1 cellular context compared by ENCODE assay signal in the genomic region with DNA sequence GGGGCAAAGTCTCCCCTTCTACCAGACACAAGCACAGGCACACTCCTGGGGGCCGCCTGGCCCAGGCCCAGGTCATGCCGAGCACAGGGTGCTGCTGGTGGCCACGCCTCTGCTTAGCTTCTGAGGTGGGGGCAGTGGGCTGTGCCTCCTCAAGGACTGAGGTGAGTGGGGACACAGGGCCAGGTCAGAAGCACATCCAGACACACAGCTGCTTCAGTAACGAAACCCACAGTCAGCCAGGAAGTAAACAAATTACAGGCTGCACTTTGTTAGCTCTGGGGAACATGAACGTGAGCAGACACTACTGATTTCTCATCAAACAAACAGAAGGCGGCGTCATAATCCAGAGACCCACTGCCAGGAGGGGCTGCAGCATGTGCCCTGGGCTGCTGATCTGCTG.
TF ChIP-seq lines count a peak whose summit lies in the region.

No MANE protein-coding gene starts in this region.

TF ChIP-seq in HepG2, 621 proteins besides CTCF, POLR2A, EP300 and RAD21 (continued from another document and continues in another):
- TF ChIP-seq ZHX2 (IDR thresholded peaks at IDR 0.05; ENCODE audit: low read depth) (no peak), ZHX2 (CRISPR knock-in tag; IDR thresholded peaks at IDR 0.05; ENCODE audit: borderline replicate concordance) (no peak), SMC3 (IDR thresholded peaks at IDR 0.05; ENCODE audit: low read length) (no peak), TP53 (CRISPR knock-in tag; conservative IDR thresholded peaks at IDR 0.05) (no peak), POLR2G (IDR thresholded peaks at IDR 0.05; ENCODE audit: low read depth, low read length) (no peak), CREM (IDR thresholded peaks at IDR 0.05) (no peak), CREM (CRISPR knock-in tag; IDR thresholded peaks at IDR 0.05) (no peak), GZF1 (CRISPR knock-in tag; IDR thresholded peaks at IDR 0.05) (no peak), ZNF496 (CRISPR knock-in tag; IDR thresholded peaks at IDR 0.05; ENCODE audit: insufficient replicate concordance) (no peak), ZBTB33 (CRISPR knock-in tag; IDR thresholded peaks at IDR 0.05) (no peak), JARID2 (CRISPR knock-in tag; IDR thresholded peaks at IDR 0.05; ENCODE audit: insufficient replicate concordance) (no peak), ASH2L (IDR thresholded peaks at IDR 0.05; ENCODE audit: insufficient read length, low read depth, low read length) (peak; percentile 33), ISL2 (CRISPR knock-in tag; IDR thresholded peaks at IDR 0.05) (no peak), ZNF550 (CRISPR knock-in tag; IDR thresholded peaks at IDR 0.05; ENCODE audit: borderline replicate concordance) (no peak), TAF1 (CRISPR knock-in tag; IDR thresholded peaks at IDR 0.05) (no peak), ZNF33B (CRISPR knock-in tag; IDR thresholded peaks at IDR 0.05) (no peak), ZNF7 (CRISPR knock-in tag; IDR thresholded peaks at IDR 0.05) (no peak), ZNF484 (CRISPR knock-in tag; IDR thresholded peaks at IDR 0.05; ENCODE audit: borderline replicate concordance, low read depth) (no peak), ZNF205 (CRISPR knock-in tag; IDR thresholded peaks at IDR 0.05) (no peak), TFDP1 (CRISPR knock-in tag; IDR thresholded peaks at IDR 0.05; ENCODE audit: borderline replicate concordance) (no peak), KAT2B (IDR thresholded peaks at IDR 0.05; ENCODE audit: borderline replicate concordance, low read depth, low read length) (no peak), FOSL2 (CRISPR knock-in tag; IDR thresholded peaks at IDR 0.05) (peak; percentile 50; the same call in 1 of the 2 replicates), ZSCAN12 (CRISPR knock-in tag; IDR thresholded peaks at IDR 0.05) (no peak), ZNF292 (CRISPR knock-in tag; IDR thresholded peaks at IDR 0.05; ENCODE audit: borderline replicate concordance, low read depth) (peak; percentile 72; the same call in 1 of the 2 replicates), ZKSCAN8 (CRISPR knock-in tag; IDR thresholded peaks at IDR 0.05; ENCODE audit: borderline replicate concordance) (no peak), ZBTB20 (CRISPR knock-in tag; IDR thresholded peaks at IDR 0.05; ENCODE audit: borderline replicate concordance, low read depth) (no peak), KDM4B (CRISPR knock-in tag; IDR thresholded peaks at IDR 0.05) (no peak), MIXL1 (CRISPR knock-in tag; IDR thresholded peaks at IDR 0.05) (0 out of 2 replicates have a peak, but pooled peaks have one; percentile 39), ZIK1 (CRISPR knock-in tag; IDR thresholded peaks at IDR 0.05; ENCODE audit: borderline replicate concordance, low read depth) (no peak), BHLHE40 (IDR thresholded peaks at IDR 0.05; ENCODE audit: low read length) (peak; percentile 86), ZBTB21 (CRISPR knock-in tag; IDR thresholded peaks at IDR 0.05) (no peak), ZNF225 (CRISPR knock-in tag; IDR thresholded peaks at IDR 0.05) (no peak), XBP1 (CRISPR knock-in tag; IDR thresholded peaks at IDR 0.05) (no peak), NCOA1 (CRISPR knock-in tag; IDR thresholded peaks at IDR 0.05) (0 out of 2 replicates have a peak, but pooled peaks have one; percentile 45), CENPBD1 (CRISPR knock-in tag; IDR thresholded peaks at IDR 0.05; ENCODE audit: borderline replicate concordance, low read depth) (no peak), FOXP1 (IDR thresholded peaks at IDR 0.05) (no peak), FOXP1 (CRISPR knock-in tag; IDR thresholded peaks at IDR 0.05) (peak; percentile 84), ZNF569 (CRISPR knock-in tag; IDR thresholded peaks at IDR 0.05; ENCODE audit: borderline replicate concordance) (no peak), RXRB (CRISPR knock-in tag; IDR thresholded peaks at IDR 0.05; ENCODE audit: borderline replicate concordance) (peak; percentile 71; the same call in 1 of the 2 replicates), CBFB (CRISPR knock-in tag; IDR thresholded peaks at IDR 0.05) (no peak), ZNF264 (CRISPR knock-in tag; IDR thresholded peaks at IDR 0.05) (no peak), ZNF558 (CRISPR knock-in tag; IDR thresholded peaks at IDR 0.05; ENCODE audit: borderline replicate concordance) (no peak), TGIF2 (CRISPR knock-in tag; IDR thresholded peaks at IDR 0.05) (0 out of 2 replicates have a peak, but pooled peaks have one; percentile 39), PHF21A (CRISPR knock-in tag; IDR thresholded peaks at IDR 0.05) (peak; percentile 44; the same call in 1 of the 2 replicates), ARNTL (CRISPR knock-in tag; IDR thresholded peaks at IDR 0.05) (0 out of 2 replicates have a peak, but pooled peaks have one; percentile 30), GTF2F1 (IDR thresholded peaks at IDR 0.05; ENCODE audit: low read length) (no peak), ZNF335 (CRISPR knock-in tag; IDR thresholded peaks at IDR 0.05) (no peak), HHEX (CRISPR knock-in tag; IDR thresholded peaks at IDR 0.05) (no peak)
- TF ChIP-seq, protein P1, sequence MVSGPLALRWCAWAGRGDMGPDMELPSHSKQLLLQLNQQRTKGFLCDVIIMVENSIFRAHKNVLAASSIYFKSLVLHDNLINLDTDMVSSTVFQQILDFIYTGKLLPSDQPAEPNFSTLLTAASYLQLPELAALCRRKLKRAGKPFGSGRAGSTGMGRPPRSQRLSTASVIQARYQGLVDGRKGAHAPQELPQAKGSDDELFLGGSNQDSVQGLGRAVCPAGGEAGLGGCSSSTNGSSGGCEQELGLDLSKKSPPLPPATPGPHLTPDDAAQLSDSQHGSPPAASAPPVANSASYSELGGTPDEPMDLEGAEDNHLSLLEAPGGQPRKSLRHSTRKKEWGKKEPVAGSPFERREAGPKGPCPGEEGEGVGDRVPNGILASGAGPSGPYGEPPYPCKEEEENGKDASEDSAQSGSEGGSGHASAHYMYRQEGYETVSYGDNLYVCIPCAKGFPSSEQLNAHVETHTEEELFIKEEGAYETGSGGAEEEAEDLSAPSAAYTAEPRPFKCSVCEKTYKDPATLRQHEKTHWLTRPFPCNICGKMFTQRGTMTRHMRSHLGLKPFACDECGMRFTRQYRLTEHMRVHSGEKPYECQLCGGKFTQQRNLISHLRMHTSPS (CRISPR knock-in tag; IDR thresholded peaks at IDR 0.05; ENCODE audit: low read depth), result no peak
- TF ChIP-seq, protein P2, sequence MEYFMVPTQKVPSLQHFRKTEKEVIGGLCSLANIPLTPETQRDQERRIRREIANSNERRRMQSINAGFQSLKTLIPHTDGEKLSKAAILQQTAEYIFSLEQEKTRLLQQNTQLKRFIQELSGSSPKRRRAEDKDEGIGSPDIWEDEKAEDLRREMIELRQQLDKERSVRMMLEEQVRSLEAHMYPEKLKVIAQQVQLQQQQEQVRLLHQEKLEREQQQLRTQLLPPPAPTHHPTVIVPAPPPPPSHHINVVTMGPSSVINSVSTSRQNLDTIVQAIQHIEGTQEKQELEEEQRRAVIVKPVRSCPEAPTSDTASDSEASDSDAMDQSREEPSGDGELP (IDR thresholded peaks at IDR 0.05; ENCODE audit: borderline replicate concordance, low read depth), result peak; percentile 53; the same call in 1 of the 2 replicates
- TF ChIP-seq, protein P3, sequence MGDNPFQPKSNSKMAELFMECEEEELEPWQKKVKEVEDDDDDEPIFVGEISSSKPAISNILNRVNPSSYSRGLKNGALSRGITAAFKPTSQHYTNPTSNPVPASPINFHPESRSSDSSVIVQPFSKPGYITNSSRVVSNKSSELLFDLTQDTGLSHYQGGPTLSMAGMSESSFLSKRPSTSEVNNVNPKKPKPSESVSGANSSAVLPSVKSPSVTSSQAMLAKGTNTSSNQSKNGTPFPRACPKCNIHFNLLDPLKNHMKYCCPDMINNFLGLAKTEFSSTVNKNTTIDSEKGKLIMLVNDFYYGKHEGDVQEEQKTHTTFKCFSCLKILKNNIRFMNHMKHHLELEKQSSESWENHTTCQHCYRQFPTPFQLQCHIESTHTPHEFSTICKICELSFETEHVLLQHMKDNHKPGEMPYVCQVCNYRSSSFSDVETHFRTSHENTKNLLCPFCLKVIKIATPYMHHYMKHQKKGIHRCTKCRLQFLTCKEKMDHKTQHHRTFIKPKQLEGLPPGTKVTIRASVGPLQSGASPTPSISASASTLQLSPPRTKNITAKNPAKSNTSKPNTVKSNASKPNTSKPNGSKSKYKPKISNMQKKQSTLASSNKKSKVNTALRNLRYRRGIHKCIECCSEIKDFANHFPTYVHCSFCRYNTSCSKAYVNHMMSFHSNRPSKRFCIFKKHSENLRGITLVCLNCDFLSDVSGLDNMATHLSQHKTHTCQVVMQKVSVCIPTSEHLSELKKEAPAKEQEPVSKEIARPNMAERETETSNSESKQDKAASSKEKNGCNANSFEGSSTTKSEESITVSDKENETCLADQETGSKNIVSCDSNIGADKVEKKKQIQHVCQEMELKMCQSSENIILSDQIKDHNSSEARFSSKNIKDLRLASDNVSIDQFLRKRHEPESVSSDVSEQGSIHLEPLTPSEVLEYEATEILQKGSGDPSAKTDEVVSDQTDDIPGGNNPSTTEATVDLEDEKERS (CRISPR knock-in tag; IDR thresholded peaks at IDR 0.05), result no peak
- TF ChIP-seq, protein P4, sequence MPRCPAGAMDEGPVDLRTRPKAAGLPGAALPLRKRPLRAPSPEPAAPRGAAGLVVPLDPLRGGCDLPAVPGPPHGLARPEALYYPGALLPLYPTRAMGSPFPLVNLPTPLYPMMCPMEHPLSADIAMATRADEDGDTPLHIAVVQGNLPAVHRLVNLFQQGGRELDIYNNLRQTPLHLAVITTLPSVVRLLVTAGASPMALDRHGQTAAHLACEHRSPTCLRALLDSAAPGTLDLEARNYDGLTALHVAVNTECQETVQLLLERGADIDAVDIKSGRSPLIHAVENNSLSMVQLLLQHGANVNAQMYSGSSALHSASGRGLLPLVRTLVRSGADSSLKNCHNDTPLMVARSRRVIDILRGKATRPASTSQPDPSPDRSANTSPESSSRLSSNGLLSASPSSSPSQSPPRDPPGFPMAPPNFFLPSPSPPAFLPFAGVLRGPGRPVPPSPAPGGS (CRISPR knock-in tag; IDR thresholded peaks at IDR 0.05), result no peak
